Comparison of ENCODE assay signal across 30 cellular contexts in the genomic region with DNA sequence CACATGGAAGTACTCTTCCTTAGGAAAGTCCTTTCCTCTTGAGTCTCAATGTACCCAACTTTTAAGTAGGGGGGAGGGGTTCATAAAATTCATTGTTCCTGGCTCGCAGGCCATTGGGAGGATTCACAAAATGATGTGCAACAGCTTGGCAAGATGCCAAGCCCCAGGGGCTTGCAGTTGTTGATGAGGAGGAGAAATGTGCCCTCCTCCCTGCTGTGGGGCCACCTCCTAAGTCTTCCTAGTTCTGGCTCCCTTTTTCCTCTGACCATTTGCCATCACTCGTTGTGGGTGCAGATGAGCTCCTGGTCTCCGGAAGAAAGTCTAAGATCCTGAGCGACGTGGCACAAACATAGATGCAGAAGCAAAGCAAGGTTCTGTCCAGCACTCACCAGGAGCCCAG.
"Had no signal": no experiment of that assay in that cellular context is flagged by ENCODE, and none has a peak within 500 bp of the region (broad histone marks: within the 10 kb centered on the region; RNA-seq: fewer than 3 reads in every experiment).

No MANE protein-coding gene starts in this region.

- H3K9ac ChIP-seq: SK-N-SH had no signal

- H3K4me1 Mint-ChIP-seq: activated CD4-positive, alpha-beta T cell treated with anti-CD3 and anti-CD28 coated beads, Interleukin-2, amount 10 ng/mL, durations not matched to agents 24 days and 14 days; activated naive CD8-positive, alpha-beta T cell treated with anti-CD3 and anti-CD28 coated beads for 36 hours; activated T-helper 17 cell treated with anti-CD3 and anti-CD28 coated beads, Interleukin-2, amount 50 U/mL, for 72 hours had no signal

- H3K9me2 ChIP-seq: SK-N-SH had no signal

- H3K27ac ChIP-seq: brain microvascular endothelial cell, SJSA1 had no signal

- H3K27me3 Mint-ChIP-seq: activated CD4-positive, alpha-beta T cell treated with anti-CD3 and anti-CD28 coated beads, Interleukin-2, amount 10 ng/mL, durations not matched to agents 24 days and 14 days; activated CD8-positive, alpha-beta T cell treated with anti-CD3 and anti-CD28 coated beads for 36 hours had no signal

- H3K4me1 ChIP-seq: SJSA1 had no signal

- H3K27ac Mint-ChIP-seq: activated CD4-positive, alpha-beta T cell treated with anti-CD3 and anti-CD28 coated beads, Interleukin-2, amount 10 ng/mL, durations not matched to agents 24 days and 14 days; activated CD8-positive, alpha-beta T cell treated with anti-CD3 and anti-CD28 coated beads for 36 hours; activated naive CD8-positive, alpha-beta T cell treated with anti-CD3 and anti-CD28 coated beads for 36 hours; activated T-cell treated with anti-CD3 and anti-CD28 coated beads, Interleukin-2, amount 50 U/mL, for 72 hours; activated T-helper 17 cell treated with anti-CD3 and anti-CD28 coated beads, Interleukin-2, amount 50 U/mL, for 72 hours; T-helper 1 cell treated with Interleukin-12 subunit alpha and Interleukin-12 subunit beta and Interleukin-4 antibody, amounts not matched to agents 30 μg/mL and 1 μg/mL, for 36 hours; T-helper 2 cell treated with Interferon-gamma antibody and Interleukin-4, amounts not matched to agents 5 μg/mL and 100 μg/mL, for 36 hours had no signal

- H3K4me3 ChIP-seq: SJSA1 had no signal

- ATAC-seq: activated CD8-positive, alpha-beta T cell treated with anti-CD3 and anti-CD28 coated beads for 36 hours; activated T-cell treated with anti-CD3 and anti-CD28 coated beads, Interleukin-2, amount 50 U/mL, for 72 hours; activated T-helper 17 cell treated with anti-CD3 and anti-CD28 coated beads, Interleukin-2, amount 50 U/mL, for 72 hours; Panc1 had no signal

- H3K27me3 ChIP-seq: brain microvascular endothelial cell, SJSA1 had no signal

- H3K4me3 Mint-ChIP-seq: activated CD4-positive, alpha-beta T cell treated with anti-CD3 and anti-CD28 coated beads, Interleukin-2, amount 10 ng/mL, durations not matched to agents 24 days and 14 days; activated CD8-positive, alpha-beta T cell treated with anti-CD3 and anti-CD28 coated beads for 36 hours; activated naive CD8-positive, alpha-beta T cell treated with anti-CD3 and anti-CD28 coated beads for 36 hours; activated T-cell treated with anti-CD3 and anti-CD28 coated beads, Interleukin-2, amount 50 U/mL, for 72 hours; activated T-helper 17 cell treated with anti-CD3 and anti-CD28 coated beads, Interleukin-2, amount 50 U/mL, for 72 hours; T-helper 1 cell treated with Interleukin-12 subunit alpha and Interleukin-12 subunit beta and Interleukin-4 antibody, amounts not matched to agents 30 μg/mL and 1 μg/mL, for 36 hours; T-helper 2 cell treated with Interferon-gamma antibody and Interleukin-4, amounts not matched to agents 5 μg/mL and 100 μg/mL, for 36 hours had no signal

- H3K36me3 ChIP-seq: brain microvascular endothelial cell, SJSA1 had no signal

- H3K36me3 Mint-ChIP-seq: activated naive CD8-positive, alpha-beta T cell treated with anti-CD3 and anti-CD28 coated beads for 36 hours had no signal

- H3K4me2 ChIP-seq: SK-N-SH had no signal

- DNase-seq: activated CD4-positive, alpha-beta T cell treated with anti-CD3 and anti-CD28 coated beads, Interleukin-2, amount 10 ng/mL, durations not matched to agents 24 days and 14 days; activated CD4-positive, alpha-beta T cell treated with anti-CD3 and anti-CD28 coated beads, Interleukin-2, amount 50 U/mL, for 4 hours; activated CD8-positive, alpha-beta T cell treated with anti-CD3 and anti-CD28 coated beads for 36 hours; activated effector memory CD4-positive, alpha-beta T cell treated with anti-CD3 and anti-CD28 coated beads, Interleukin-2, amount 50 U/mL, for 16 hours; activated naive CD4-positive, alpha-beta T cell; activated naive CD4-positive, alpha-beta T cell treated with anti-CD3 and anti-CD28 coated beads, Interleukin-2, amount 50 U/mL, for 16 hours; activated naive CD8-positive, alpha-beta T cell treated with anti-CD3 and anti-CD28 coated beads for 36 hours; activated T-cell treated with anti-CD3 and anti-CD28 coated beads, Interleukin-2, amount 50 U/mL, for 1 hour; activated T-cell treated with anti-CD3 and anti-CD28 coated beads, Interleukin-2, amount 50 U/mL, for 72 hours; amniotic stem cell; aorta; brain microvascular endothelial cell; central memory CD4-positive, alpha-beta T cell; Karpas-422; NCI-H1105; NCI-H1436; NCI-H1694; NCI-H1930; NCI-H2081 treated with DMSO at 0.1 percent for 48 hours; NCI-H2171 treated with DMSO at 0.1 percent for 48 hours; NCI-H226; NCI-H446 treated with DMSO at 0.1 percent for 48 hours; NCI-H524; SHP77; SK-N-SH had no signal
